Comparison of ENCODE assay signal across 12 cellular contexts in genomic region chr7:47502240-47502877, GRCh38.
DNase-seq lines count a peak whose midpoint lies in the region; ATAC-seq and TF ChIP-seq lines count a peak whose summit lies in the region.
"Had no signal": no experiment of that assay in that cellular context is flagged by ENCODE, and none has a peak within 500 bp of the region (broad histone marks: within the 10 kb centered on the region; RNA-seq: fewer than 3 reads in every experiment).

No MANE protein-coding gene starts in this region.

- no peak for DNase-seq in WTC11 (ENCODE audit: low spot score)
- no peak for DNase-seq in memory B cell (ENCODE audit: low spot score in 2 of 2)
- DNase-seq in tibial nerve (ENCODE audit: low spot score in 2 of 2): peak in 1 of 2 donors; percentile 36
- DNase-seq in SK-N-DZ (ENCODE audit: low spot score): no peak
- DNase-seq: islet precursor cell; naive B cell; stimulated activated naive CD4-positive, alpha-beta T cell treated with Interleukin-2 at 50 U/mL for 16 hours; T-helper 9 cell had no signal

- H3K27ac Mint-ChIP-seq in WTC11 (no peak overlapping the region), memory B cell (peak overlapping the region; percentile 72)
- H3K27ac Mint-ChIP-seq: activated T-helper 1 cell treated with anti-CD3 and anti-CD28 coated beads, Interleukin-12 subunit alpha, Interleukin-12 subunit beta, Interleukin-2, Interleukin-4 antibody, amounts not matched to agents 30 ng/mL and 10 ng/mL and 1 ng/mL, durations not matched to agents 14 hours and 24 hours and 36 hours had no signal

- 60 to 71% methylated on average over 12 of the region's 12 CpGs for whole genome bisulfite sequencing in tibial nerve, 2 donors

- TF ChIP-seq POLR2A in tibial nerve (IDR thresholded peaks at IDR 0.05): no peak

- H3K4me3 ChIP-seq in HEK293 (ENCODE audit: low read depth, low read length): no peak overlapping the region
- no peak overlapping the region for H3K4me3 ChIP-seq in tibial nerve

- no peak for TF ChIP-seq CTCF in HEK293 (tag by site-specific recombination; IDR thresholded peaks at IDR 0.05)
- no peak for TF ChIP-seq CTCF in WTC11 (IDR thresholded peaks at IDR 0.05)
- TF ChIP-seq CTCF in tibial nerve (IDR thresholded peaks at IDR 0.05): no peak

- no peak overlapping the region for H3K27ac ChIP-seq in HEK293 (ENCODE audit: extremely low read depth, low read depth, low read length)
- H3K27ac ChIP-seq in tibial nerve: peak overlapping the region in 3 of 4 donors; percentile 2 to 65 (median 50)

- H3K36me3 ChIP-seq in HEK293 (ENCODE audit: control insufficient read depth in 2 of 2, insufficient read depth in 1 of 2, low read length in 2 of 2) (no peaks in the 10 kb centered on the region), tibial nerve (no peaks in the 10 kb centered on the region)

- H3K4me3 Mint-ChIP-seq in WTC11 (no peak overlapping the region), memory B cell (no peak overlapping the region)
- H3K4me3 Mint-ChIP-seq: activated T-helper 1 cell treated with anti-CD3 and anti-CD28 coated beads, Interleukin-12 subunit alpha, Interleukin-12 subunit beta, Interleukin-2, Interleukin-4 antibody, amounts not matched to agents 30 ng/mL and 10 ng/mL and 1 ng/mL, durations not matched to agents 14 hours and 24 hours and 36 hours; naive B cell had no signal

- H3K9me3 ChIP-seq in HEK293 (ENCODE audit: control insufficient read depth, insufficient read depth, low read depth, low read length): no peaks in the 10 kb centered on the region
- no peaks in the 10 kb centered on the region for H3K9me3 ChIP-seq in tibial nerve

- H3K27me3 ChIP-seq in tibial nerve: no peaks in the 10 kb centered on the region

- ATAC-seq in WTC11 (peak; percentile 25; the same call in 1 of the 2 replicates), memory B cell (ENCODE audit: low read depth) (no peak), GM19452 (IDR thresholded peaks at IDR 0.05; ENCODE audit: unreplicated experiment) (no peak), GM21447 (IDR thresholded peaks at IDR 0.05; ENCODE audit: unreplicated experiment) (no peak)

- peaks cover 3% of the 10 kb centered on the region; the same call in 1 of the 2 replicates for H3K36me3 Mint-ChIP-seq in WTC11
- H3K36me3 Mint-ChIP-seq in memory B cell: peaks cover 17% of the 10 kb centered on the region

- CTCF ChIA-PET in HEK293 (lab: Yijun Ruan, JAX) (interaction anchor here (0.7 to 1.2 kb wide), 2 partner anchors 9 to 26 kb away, joined by 3 read pairs; no protein-coding TSS in a partner anchor), WTC11 (lab: Charles Lee) (interaction anchor here (1.1 to 1.2 kb wide), 2 partner anchors 58 to 67 kb away, joined by 3 to 6 read pairs; no protein-coding TSS in a partner anchor)

- peaks cover 3% of the 10 kb centered on the region; the same call in 1 of the 2 replicates for H3K4me1 ChIP-seq in HEK293 (ENCODE audit: control insufficient read depth, insufficient read depth, low read length)
- H3K4me1 ChIP-seq in tibial nerve: peaks cover 0 to 94% (median 53%) of the 10 kb centered on the region in 4 donors

- H3K27me3 Mint-ChIP-seq in WTC11 (ENCODE audit: low read depth): no peaks in the 10 kb centered on the region
- no peaks in the 10 kb centered on the region for H3K27me3 Mint-ChIP-seq in memory B cell
- H3K27me3 Mint-ChIP-seq: naive B cell had no signal

- POLR2A ChIA-PET in HEK293 (lab: Yijun Ruan, JAX) (no interaction called here), WTC11 (lab: Charles Lee) (no interaction called here)

- H3K4me1 Mint-ChIP-seq in WTC11 (peaks cover 38% of the 10 kb centered on the region), memory B cell (peaks cover 32% of the 10 kb centered on the region)

- H3K9me3 Mint-ChIP-seq in WTC11 (no peaks in the 10 kb centered on the region), memory B cell (no peaks in the 10 kb centered on the region)
- H3K9me3 Mint-ChIP-seq: activated T-helper 1 cell treated with anti-CD3 and anti-CD28 coated beads, Interleukin-12 subunit alpha, Interleukin-12 subunit beta, Interleukin-2, Interleukin-4 antibody, amounts not matched to agents 30 ng/mL and 10 ng/mL and 1 ng/mL, durations not matched to agents 14 hours and 24 hours and 36 hours; naive B cell had no signal

- no peak for TF ChIP-seq EP300 in tibial nerve (IDR thresholded peaks at IDR 0.05)

TF ChIP-seq in HEK293, 187 proteins besides CTCF, POLR2A, EP300 and RAD21 (continues in another document):
- TF ChIP-seq ZNF140 (tag by site-specific recombination; IDR thresholded peaks at IDR 0.05) (no peak), ZNF423 (tag by site-specific recombination; IDR thresholded peaks at IDR 0.05) (peak; percentile 82), ZNF654 (tag by site-specific recombination; IDR thresholded peaks at IDR 0.05; ENCODE audit: low read depth) (no peak), ZXDB (tag by site-specific recombination; IDR thresholded peaks at IDR 0.05) (no peak), YY1 (tag by site-specific recombination; IDR thresholded peaks at IDR 0.05) (0 out of 2 replicates have a peak, but pooled peaks have one; percentile 18), ZBTB6 (tag by site-specific recombination; IDR thresholded peaks at IDR 0.05) (no peak), GLIS2 (tag by site-specific recombination; IDR thresholded peaks at IDR 0.05) (peak; percentile 22; the same call in 1 of the 2 replicates), ZNF555 (tag by site-specific recombination; conservative IDR thresholded peaks at IDR 0.05) (no peak), HOXD13 (CRISPR knock-in tag; IDR thresholded peaks at IDR 0.05; ENCODE audit: borderline replicate concordance) (no peak), ZNF692 (tag by site-specific recombination; IDR thresholded peaks at IDR 0.05) (no peak), OSR2 (tag by site-specific recombination; IDR thresholded peaks at IDR 0.05) (peak; percentile 94)

TF ChIP-seq in WTC11, 78 proteins besides CTCF, POLR2A, EP300 and RAD21:
- TF ChIP-seq ZNF423 (CRISPR knock-in tag; IDR thresholded peaks at IDR 0.05) (peak; percentile 27; the same call in 1 of the 2 replicates), CDX4 (CRISPR knock-in tag; IDR thresholded peaks at IDR 0.05; ENCODE audit: borderline replicate concordance) (no peak)

Comparison
In these comparisons a context has a peak if more than half of its experiments do, and no peak if none do; other contexts are left out.
1. Of the 8 proteins assayed by ChIP-seq in both HEK293 and WTC11: peak only in HEK293: none; only in WTC11: none; in both: ZNF423; in neither: 7.